In the genomic region with DNA sequence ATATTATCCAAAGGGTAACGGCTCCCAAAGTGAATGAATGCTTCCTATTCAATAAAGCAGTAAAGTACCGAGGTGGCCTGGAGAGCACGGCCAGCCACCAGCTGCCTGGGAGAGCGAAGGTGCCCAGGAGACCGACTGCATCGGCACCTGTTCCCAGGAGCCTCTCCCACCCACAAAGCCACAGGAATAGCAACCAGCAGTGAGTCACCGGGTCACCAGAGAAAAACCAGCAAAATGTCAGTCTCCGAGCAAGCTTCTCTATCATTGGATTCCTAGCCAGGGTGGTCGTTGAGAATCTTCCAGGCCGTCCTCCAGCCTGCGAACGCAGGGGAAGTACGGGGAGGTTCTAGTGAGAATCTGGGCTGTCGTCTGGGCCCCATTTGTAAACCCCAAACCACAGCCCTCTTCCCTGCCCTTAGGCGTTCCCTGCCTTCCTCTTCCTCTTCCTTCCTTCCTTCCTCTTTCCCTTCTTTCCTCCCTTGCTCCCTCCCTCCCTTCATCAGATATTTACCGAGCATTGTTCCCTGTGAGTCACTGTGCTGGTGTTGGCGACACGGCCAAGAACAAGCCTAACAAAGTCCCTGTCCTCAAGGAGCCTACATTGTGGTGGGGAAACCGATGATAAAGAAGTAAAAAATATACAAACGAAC, we compare ENCODE assay signal across 1 cellular context.
TF ChIP-seq lines count a peak whose summit lies in the region.

No MANE protein-coding gene starts in this region.

TF ChIP-seq in GM12878, 131 proteins besides CTCF, POLR2A, EP300 and RAD21 (continued from another document):
- TF ChIP-seq, protein P1, sequence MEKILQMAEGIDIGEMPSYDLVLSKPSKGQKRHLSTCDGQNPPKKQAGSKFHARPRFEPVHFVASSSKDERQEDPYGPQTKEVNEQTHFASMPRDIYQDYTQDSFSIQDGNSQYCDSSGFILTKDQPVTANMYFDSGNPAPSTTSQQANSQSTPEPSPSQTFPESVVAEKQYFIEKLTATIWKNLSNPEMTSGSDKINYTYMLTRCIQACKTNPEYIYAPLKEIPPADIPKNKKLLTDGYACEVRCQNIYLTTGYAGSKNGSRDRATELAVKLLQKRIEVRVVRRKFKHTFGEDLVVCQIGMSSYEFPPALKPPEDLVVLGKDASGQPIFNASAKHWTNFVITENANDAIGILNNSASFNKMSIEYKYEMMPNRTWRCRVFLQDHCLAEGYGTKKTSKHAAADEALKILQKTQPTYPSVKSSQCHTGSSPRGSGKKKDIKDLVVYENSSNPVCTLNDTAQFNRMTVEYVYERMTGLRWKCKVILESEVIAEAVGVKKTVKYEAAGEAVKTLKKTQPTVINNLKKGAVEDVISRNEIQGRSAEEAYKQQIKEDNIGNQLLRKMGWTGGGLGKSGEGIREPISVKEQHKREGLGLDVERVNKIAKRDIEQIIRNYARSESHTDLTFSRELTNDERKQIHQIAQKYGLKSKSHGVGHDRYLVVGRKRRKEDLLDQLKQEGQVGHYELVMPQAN (conservative IDR thresholded peaks at IDR 0.05): no peak
- TF ChIP-seq, protein P2, sequence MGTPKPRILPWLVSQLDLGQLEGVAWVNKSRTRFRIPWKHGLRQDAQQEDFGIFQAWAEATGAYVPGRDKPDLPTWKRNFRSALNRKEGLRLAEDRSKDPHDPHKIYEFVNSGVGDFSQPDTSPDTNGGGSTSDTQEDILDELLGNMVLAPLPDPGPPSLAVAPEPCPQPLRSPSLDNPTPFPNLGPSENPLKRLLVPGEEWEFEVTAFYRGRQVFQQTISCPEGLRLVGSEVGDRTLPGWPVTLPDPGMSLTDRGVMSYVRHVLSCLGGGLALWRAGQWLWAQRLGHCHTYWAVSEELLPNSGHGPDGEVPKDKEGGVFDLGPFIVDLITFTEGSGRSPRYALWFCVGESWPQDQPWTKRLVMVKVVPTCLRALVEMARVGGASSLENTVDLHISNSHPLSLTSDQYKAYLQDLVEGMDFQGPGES (IDR thresholded peaks at IDR 0.05): no peak
- TF ChIP-seq, protein P3, sequence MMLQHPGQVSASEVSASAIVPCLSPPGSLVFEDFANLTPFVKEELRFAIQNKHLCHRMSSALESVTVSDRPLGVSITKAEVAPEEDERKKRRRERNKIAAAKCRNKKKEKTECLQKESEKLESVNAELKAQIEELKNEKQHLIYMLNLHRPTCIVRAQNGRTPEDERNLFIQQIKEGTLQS (IDR thresholded peaks at IDR 0.05; ENCODE audit: borderline replicate concordance, extremely low read depth, low read depth, low read length): no peak
- no peak for TF ChIP-seq GATAD2B (conservative IDR thresholded peaks at IDR 0.05; ENCODE audit: low read depth)
- no peak for TF ChIP-seq POLR2AphosphoS5 (IDR thresholded peaks at IDR 0.05; ENCODE audit: low read length)
- no peak for TF ChIP-seq RCOR1 (conservative IDR thresholded peaks at IDR 0.05; ENCODE audit: low read depth, low read length)
- no peak for TF ChIP-seq HDAC2 (IDR thresholded peaks at IDR 0.05)
- no peak for TF ChIP-seq IRF4 (IDR thresholded peaks at IDR 0.05; ENCODE audit: low read depth, low read length)
- TF ChIP-seq RUNX3 (IDR thresholded peaks at IDR 0.05; ENCODE audit: low read length): no peak
- no peak for TF ChIP-seq NFXL1 (IDR thresholded peaks at IDR 0.05; ENCODE audit: borderline replicate concordance)
- no peak for TF ChIP-seq JUNB (IDR thresholded peaks at IDR 0.05)
- TF ChIP-seq, protein P4, sequence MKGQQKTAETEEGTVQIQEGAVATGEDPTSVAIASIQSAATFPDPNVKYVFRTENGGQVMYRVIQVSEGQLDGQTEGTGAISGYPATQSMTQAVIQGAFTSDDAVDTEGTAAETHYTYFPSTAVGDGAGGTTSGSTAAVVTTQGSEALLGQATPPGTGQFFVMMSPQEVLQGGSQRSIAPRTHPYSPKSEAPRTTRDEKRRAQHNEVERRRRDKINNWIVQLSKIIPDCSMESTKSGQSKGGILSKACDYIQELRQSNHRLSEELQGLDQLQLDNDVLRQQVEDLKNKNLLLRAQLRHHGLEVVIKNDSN (IDR thresholded peaks at IDR 0.05; ENCODE audit: borderline replicate concordance, extremely low read length, insufficient read depth, low read depth, low read length): no peak
- TF ChIP-seq BCL11A (IDR thresholded peaks at IDR 0.05; ENCODE audit: low read depth, low read length): no peak
- TF ChIP-seq, protein P5, sequence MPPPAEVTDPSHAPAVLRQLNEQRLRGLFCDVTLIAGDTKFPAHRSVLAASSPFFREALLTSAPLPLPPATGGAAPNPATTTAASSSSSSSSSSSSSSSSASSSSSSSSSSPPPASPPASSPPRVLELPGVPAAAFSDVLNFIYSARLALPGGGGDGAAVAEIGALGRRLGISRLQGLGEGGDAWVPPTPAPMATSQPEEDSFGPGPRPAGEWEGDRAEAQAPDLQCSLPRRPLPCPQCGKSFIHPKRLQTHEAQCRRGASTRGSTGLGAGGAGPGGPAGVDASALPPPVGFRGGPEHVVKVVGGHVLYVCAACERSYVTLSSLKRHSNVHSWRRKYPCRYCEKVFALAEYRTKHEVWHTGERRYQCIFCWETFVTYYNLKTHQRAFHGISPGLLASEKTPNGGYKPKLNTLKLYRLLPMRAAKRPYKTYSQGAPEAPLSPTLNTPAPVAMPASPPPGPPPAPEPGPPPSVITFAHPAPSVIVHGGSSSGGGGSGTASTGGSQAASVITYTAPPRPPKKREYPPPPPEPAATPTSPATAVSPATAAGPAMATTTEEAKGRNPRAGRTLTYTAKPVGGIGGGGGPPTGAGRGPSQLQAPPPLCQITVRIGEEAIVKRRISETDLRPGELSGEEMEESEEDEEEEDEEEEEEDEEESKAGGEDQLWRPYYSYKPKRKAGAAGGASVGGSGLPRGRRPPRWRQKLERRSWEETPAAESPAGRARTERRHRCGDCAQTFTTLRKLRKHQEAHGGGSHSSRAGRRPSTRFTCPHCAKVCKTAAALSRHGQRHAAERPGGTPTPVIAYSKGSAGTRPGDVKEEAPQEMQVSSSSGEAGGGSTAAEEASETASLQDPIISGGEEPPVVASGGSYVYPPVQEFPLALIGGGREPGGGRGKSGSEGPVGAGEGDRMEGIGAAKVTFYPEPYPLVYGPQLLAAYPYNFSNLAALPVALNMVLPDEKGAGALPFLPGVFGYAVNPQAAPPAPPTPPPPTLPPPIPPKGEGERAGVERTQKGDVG (CRISPR knock-in tag; IDR thresholded peaks at IDR 0.05): no peak
- TF ChIP-seq, protein P6, sequence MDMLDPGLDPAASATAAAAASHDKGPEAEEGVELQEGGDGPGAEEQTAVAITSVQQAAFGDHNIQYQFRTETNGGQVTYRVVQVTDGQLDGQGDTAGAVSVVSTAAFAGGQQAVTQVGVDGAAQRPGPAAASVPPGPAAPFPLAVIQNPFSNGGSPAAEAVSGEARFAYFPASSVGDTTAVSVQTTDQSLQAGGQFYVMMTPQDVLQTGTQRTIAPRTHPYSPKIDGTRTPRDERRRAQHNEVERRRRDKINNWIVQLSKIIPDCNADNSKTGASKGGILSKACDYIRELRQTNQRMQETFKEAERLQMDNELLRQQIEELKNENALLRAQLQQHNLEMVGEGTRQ (IDR thresholded peaks at IDR 0.05; ENCODE audit: borderline replicate concordance, low read depth, low read length): no peak
- no peak for TF ChIP-seq SREBF2 (IDR thresholded peaks at IDR 0.05; ENCODE audit: low read length)
- TF ChIP-seq, protein P7, sequence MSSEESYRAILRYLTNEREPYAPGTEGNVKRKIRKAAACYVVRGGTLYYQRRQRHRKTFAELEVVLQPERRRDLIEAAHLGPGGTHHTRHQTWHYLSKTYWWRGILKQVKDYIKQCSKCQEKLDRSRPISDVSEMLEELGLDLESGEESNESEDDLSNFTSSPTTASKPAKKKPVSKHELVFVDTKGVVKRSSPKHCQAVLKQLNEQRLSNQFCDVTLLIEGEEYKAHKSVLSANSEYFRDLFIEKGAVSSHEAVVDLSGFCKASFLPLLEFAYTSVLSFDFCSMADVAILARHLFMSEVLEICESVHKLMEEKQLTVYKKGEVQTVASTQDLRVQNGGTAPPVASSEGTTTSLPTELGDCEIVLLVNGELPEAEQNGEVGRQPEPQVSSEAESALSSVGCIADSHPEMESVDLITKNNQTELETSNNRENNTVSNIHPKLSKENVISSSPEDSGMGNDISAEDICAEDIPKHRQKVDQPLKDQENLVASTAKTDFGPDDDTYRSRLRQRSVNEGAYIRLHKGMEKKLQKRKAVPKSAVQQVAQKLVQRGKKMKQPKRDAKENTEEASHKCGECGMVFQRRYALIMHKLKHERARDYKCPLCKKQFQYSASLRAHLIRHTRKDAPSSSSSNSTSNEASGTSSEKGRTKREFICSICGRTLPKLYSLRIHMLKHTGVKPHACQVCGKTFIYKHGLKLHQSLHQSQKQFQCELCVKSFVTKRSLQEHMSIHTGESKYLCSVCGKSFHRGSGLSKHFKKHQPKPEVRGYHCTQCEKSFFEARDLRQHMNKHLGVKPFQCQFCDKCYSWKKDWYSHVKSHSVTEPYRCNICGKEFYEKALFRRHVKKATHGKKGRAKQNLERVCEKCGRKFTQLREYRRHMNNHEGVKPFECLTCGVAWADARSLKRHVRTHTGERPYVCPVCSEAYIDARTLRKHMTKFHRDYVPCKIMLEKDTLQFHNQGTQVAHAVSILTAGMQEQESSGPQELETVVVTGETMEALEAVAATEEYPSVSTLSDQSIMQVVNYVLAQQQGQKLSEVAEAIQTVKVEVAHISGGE (CRISPR knock-in tag; IDR thresholded peaks at IDR 0.05): no peak
- no peak for TF ChIP-seq ASH2L (IDR thresholded peaks at IDR 0.05; ENCODE audit: borderline replicate concordance, low read depth)
- no peak for TF ChIP-seq ZBED1 (IDR thresholded peaks at IDR 0.05; ENCODE audit: borderline replicate concordance)
